In the genomic region with DNA sequence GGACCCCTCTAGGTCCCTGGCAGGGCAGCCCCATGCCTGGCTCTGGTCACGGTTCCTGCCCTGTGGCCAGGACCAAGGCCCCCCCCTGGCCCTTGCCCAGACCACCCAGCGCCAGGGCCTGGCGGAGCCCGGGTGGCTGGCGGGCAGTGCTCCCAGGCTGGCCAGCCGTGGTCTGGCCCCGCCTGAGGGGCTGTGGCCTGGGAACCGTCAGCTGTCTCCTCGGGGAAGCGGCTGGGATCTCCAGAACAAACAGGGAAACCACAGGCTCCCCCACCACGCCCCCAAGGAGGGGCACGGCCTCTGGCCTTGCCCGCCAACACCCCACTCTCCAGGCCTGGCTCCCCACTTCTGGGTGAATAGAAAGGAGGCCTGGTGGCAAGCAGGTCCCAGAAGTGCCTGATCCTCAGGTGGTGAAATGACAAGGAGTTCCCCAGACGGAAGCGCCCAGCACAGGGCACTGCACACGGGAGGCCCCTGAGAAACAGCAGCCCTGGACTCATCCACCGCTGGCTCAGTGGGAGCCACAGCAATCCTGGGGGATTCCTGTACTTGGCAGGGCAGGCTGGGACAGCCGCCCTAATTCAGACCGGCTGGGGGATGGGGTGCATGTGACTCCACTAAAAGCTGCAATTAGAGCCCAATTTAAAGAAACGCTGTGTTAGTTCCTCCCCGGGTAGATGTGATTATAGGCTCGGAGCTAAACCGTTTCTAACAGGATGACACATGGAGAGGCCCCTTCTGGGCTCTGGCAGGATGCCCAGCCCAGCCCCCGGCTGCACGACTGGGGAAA, we compare ENCODE assay signal across 1 cellular context.
TF ChIP-seq lines count a peak whose summit lies in the region.

No MANE protein-coding gene starts in this region.

TF ChIP-seq in HEK293, 187 proteins besides CTCF, POLR2A, EP300 and RAD21 (continued from another document):
- peak; percentile 44; the same call in 1 of the 2 replicates for TF ChIP-seq PRDM4 (tag by site-specific recombination; IDR thresholded peaks at IDR 0.05)
- TF ChIP-seq ZNF335 (tag by site-specific recombination; conservative IDR thresholded peaks at IDR 0.05): peak; percentile 49; the same call in 1 of the 2 replicates
- TF ChIP-seq ZEB2 (tag by site-specific recombination; IDR thresholded peaks at IDR 0.05): no peak
- TF ChIP-seq SP7 (tag by site-specific recombination; IDR thresholded peaks at IDR 0.05): peak; percentile 98
- no peak for TF ChIP-seq ZNF707 (tag by site-specific recombination; IDR thresholded peaks at IDR 0.05)
- peak; percentile 93 for TF ChIP-seq ZIC2 (tag by site-specific recombination; IDR thresholded peaks at IDR 0.05)
- TF ChIP-seq ZNF24 (tag by site-specific recombination; IDR thresholded peaks at IDR 0.05): 0 out of 2 replicates have a peak, but pooled peaks have one; percentile 15
- TF ChIP-seq ZNF16 (tag by site-specific recombination; IDR thresholded peaks at IDR 0.05; ENCODE audit: low read depth): peak; percentile 72; the same call in 1 of the 2 replicates
- peak; percentile 90 for TF ChIP-seq GLIS1 (tag by site-specific recombination; IDR thresholded peaks at IDR 0.05)
